ENCODE assay signal across 23 cellular contexts in the genomic region with DNA sequence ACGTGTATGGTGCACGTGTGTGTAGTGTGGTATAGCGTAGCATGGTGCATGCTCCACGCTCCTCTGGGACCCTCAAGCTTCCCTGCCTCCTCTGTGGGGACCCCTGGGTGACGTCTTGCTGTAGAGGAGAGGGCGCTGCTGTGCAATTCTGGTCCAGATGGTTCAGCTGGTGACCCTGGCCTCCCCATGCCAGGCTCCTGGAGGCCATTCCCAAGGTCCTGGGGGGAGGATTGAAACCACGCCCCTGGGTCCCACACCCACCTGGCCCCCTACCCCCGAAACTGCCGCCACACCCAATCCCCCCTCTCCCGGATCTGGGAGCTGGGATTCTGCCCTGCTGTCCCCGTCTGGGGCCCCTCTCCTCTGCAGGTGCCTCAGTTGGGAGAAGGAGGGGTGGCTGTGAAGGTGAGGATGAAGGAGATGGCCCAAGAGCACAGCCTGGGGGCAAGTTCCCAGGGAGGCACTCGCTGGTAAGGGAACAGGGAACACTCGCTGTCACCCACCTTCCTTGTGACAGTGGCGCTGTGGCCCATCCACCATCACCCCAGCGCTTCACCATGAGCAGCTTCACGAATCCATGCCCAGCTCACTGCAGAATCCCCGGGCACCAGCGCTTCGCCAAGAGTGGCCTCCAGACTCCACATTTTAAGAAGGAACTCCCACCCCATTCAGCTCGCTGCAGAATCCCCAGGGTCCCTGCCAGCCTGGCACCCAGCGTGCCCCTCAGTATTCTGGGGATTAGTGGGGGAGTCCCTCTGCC. TPM values are rescaled to one million over a fixed set of nuclear protein-coding genes. Genes with fewer than 3 reads are reported as not detected.
DNase-seq lines count a peak whose midpoint lies in the region; ATAC-seq and TF ChIP-seq lines count a peak whose summit lies in the region.
"Had no signal": no experiment of that assay in that cellular context is flagged by ENCODE, and none has a peak within 500 bp of the region (broad histone marks: within the 10 kb centered on the region; RNA-seq: fewer than 3 reads in every experiment).

No MANE protein-coding gene starts in this region.

- H3K36me3 Mint-ChIP-seq in type B pancreatic cell = peaks cover 3% of the 10 kb centered on the region

- H3K27me3 Mint-ChIP-seq in type B pancreatic cell = no peaks in the 10 kb centered on the region
- H3K27me3 Mint-ChIP-seq: CD4-positive, alpha-beta T cell; dendritic cell treated with granulocyte-macrophage colony-stimulating factor and Interleukin-4, amounts not matched to agents 40 ng/mL and 50 ng/mL, for 4 days had no signal

- no peak for TF ChIP-seq EP300 in stomach (IDR thresholded peaks at IDR 0.05)

- no peaks in the 10 kb centered on the region for H3K9me3 Mint-ChIP-seq in type B pancreatic cell
- H3K9me3 Mint-ChIP-seq: activated T-helper 2 cell treated with anti-CD3 and anti-CD28 coated beads, Interferon-gamma antibody, Interleukin-2, Interleukin-4, amounts not matched to agents 10 μg/mL and 5 μg/mL and 100 μg/mL, durations not matched to agents 14 hours and 24 hours and 36 hours; CD4-positive, alpha-beta T cell; dendritic cell treated with granulocyte-macrophage colony-stimulating factor and Interleukin-4, amounts not matched to agents 40 ng/mL and 50 ng/mL, for 4 days; GM23338; T-helper 2 cell treated with Interferon-gamma antibody and Interleukin-4, amounts not matched to agents 5 μg/mL and 100 μg/mL, for 36 hours had no signal

- H3K4me3 Mint-ChIP-seq in type B pancreatic cell = no peak overlapping the region
- H3K4me3 Mint-ChIP-seq: CD4-positive, alpha-beta T cell; dendritic cell treated with granulocyte-macrophage colony-stimulating factor and Interleukin-4, amounts not matched to agents 40 ng/mL and 50 ng/mL, for 4 days; GM23338; T-helper 2 cell treated with Interferon-gamma antibody and Interleukin-4, amounts not matched to agents 5 μg/mL and 100 μg/mL, for 36 hours had no signal

- H3K27me3 ChIP-seq in lower lobe of right lung (ENCODE audit: low read depth) (no peaks in the 10 kb centered on the region), stomach (no peaks in the 10 kb centered on the region)
- H3K27me3 ChIP-seq: SJCRH30 had no signal

- ATAC-seq in Right ventricle myocardium inferior (no peak), left cardiac atrium (no peak), lower lobe of right lung (no peak)
- ATAC-seq: GM23338, heart left ventricle had no signal

- H3K4me1 ChIP-seq in lower lobe of right lung = peaks cover 10% of the 10 kb centered on the region
- peaks cover 0 to 18% (median 17%) of the 10 kb centered on the region in 4 donors for H3K4me1 ChIP-seq in stomach
- H3K4me1 ChIP-seq: SJCRH30 had no signal

- no peak overlapping the region for H3K4me3 ChIP-seq in lower lobe of right lung
- H3K4me3 ChIP-seq in stomach = no peak overlapping the region
- H3K4me3 ChIP-seq: GM23338, heart left ventricle, SJCRH30, thoracic aorta had no signal

- peaks cover 71% of the 10 kb centered on the region for H3K36me3 ChIP-seq in lower lobe of right lung
- H3K36me3 ChIP-seq in stomach = peaks cover 19 to 75% (median 71%) of the 10 kb centered on the region in 4 donors

- H3K27ac Mint-ChIP-seq in type B pancreatic cell = no peak overlapping the region
- H3K27ac Mint-ChIP-seq: activated T-helper 2 cell treated with anti-CD3 and anti-CD28 coated beads, Interferon-gamma antibody, Interleukin-2, Interleukin-4, amounts not matched to agents 10 μg/mL and 5 μg/mL and 100 μg/mL, durations not matched to agents 14 hours and 24 hours and 36 hours; CD4-positive, alpha-beta T cell; dendritic cell treated with granulocyte-macrophage colony-stimulating factor and Interleukin-4, amounts not matched to agents 40 ng/mL and 50 ng/mL, for 4 days; GM23338; T-helper 2 cell treated with Interferon-gamma antibody and Interleukin-4, amounts not matched to agents 5 μg/mL and 100 μg/mL, for 36 hours had no signal

- H3K4me1 Mint-ChIP-seq in type B pancreatic cell (ENCODE audit: unreplicated experiment) = no peaks in the 10 kb centered on the region
- H3K4me1 Mint-ChIP-seq: GM23338 had no signal

- WGBS in stomach, 5 donors = 87 to 97% (median 93%) methylated on average over 12 to 21 of the region's 21 CpGs

- H3K27ac ChIP-seq in lower lobe of right lung (no peak overlapping the region), stomach (no peak overlapping the region)
- H3K27ac ChIP-seq: heart left ventricle, SJCRH30, thoracic aorta had no signal

- no peak for TF ChIP-seq POLR2A in stomach (IDR thresholded peaks at IDR 0.05)

- TF ChIP-seq CTCF in lower lobe of right lung (IDR thresholded peaks at IDR 0.05) = no peak
- TF ChIP-seq CTCF in type B pancreatic cell (conservative IDR thresholded peaks at IDR 0.05) = no peak
- TF ChIP-seq CTCF in stomach (IDR thresholded peaks at IDR 0.05) = no peak

- peak; percentile 6 for DNase-seq in Right ventricle myocardium inferior (ENCODE audit: missing footprints)
- no peak for DNase-seq in left cardiac atrium
- DNase-seq in activated CD8-positive, alpha-beta memory T cell treated with anti-CD3 and anti-CD28 coated beads, Interleukin-2, amount 50 U/mL, for 48 hours = peak; percentile 10
- peak; percentile 25 for DNase-seq in lower lobe of right lung
- peak; percentile 45 for DNase-seq in type B pancreatic cell (ENCODE audit: extremely low spot score, unreplicated experiment)
- DNase-seq in NCI-H510A (lab: John Stamatoyannopoulos, UW) = no peak
- no peak for DNase-seq in anterior cingulate cortex (lab: John Stamatoyannopoulos, UW)
- DNase-seq in stomach = no peak
- DNase-seq: activated CD4-positive, CD25-positive, alpha-beta regulatory T cell; DMS 273 treated with DMSO at 0.1 percent for 48 hours; NCI-H1048; NCI-H2029; NCI-H226; NCI-H82; retina; SJCRH30 had no signal

- intact Hi-C loops in Right ventricle myocardium inferior (cut with DNase I) (no loop called here), left cardiac atrium (cut with DNase I) (no loop called here), lower lobe of right lung (cut with DNase I) (no loop called here), stomach (cut with DNase I; ENCODE audit: low total_unique reads) (no loop called here)

- H3K9me3 ChIP-seq in lower lobe of right lung (no peaks in the 10 kb centered on the region), stomach (no peaks in the 10 kb centered on the region)
- H3K9me3 ChIP-seq: heart left ventricle, SJCRH30, thoracic aorta had no signal

RNA-seq across cellular contexts. Expression of a gene that starts 38.0 kb away (rescaled TPM):
- total RNA-seq in Right ventricle myocardium inferior (6.5 TPM), left cardiac atrium (1 to 10 TPM; 6.5 to 9.9 TPM), lower lobe of right lung (17.1 TPM), type B pancreatic cell (ENCODE audit: low replicate concordance) (19.1 and 25.6 TPM in 2 replicates), stomach (100 to 1,000 TPM in 1 of 5 donors, 10 to 100 TPM in 2, 1 to 10 TPM in 2; 7.6 to 285 (median 21.5) TPM)
- 10 to 100 TPM in 1 of 3 donors, 1 to 10 TPM in 2; 7.5 to 10.4 (median 7.8) TPM for polyA plus RNA-seq in stomach

RNA-seq across cellular contexts. Expression of a gene that starts 51.8 kb away (rescaled TPM):
- 61.0 TPM for total RNA-seq in Right ventricle myocardium inferior
- total RNA-seq in left cardiac atrium = 10 to 100 TPM; 46.4 to 49.7 TPM
- 35.7 TPM for total RNA-seq in lower lobe of right lung
- total RNA-seq in type B pancreatic cell (ENCODE audit: low replicate concordance) = 38.6 and 43.3 TPM in 2 replicates
- total RNA-seq in stomach = 10 to 100 TPM; 33.9 to 51.3 (median 42.3) TPM
- 10 to 100 TPM; 19.2 to 19.6 (median 19.3) TPM for polyA plus RNA-seq in stomach

Comparison
In these comparisons a context has a peak if more than half of its experiments do, and no peak if none do; other contexts are left out.
1. DNase-seq: peak in Right ventricle myocardium inferior (single experiment), activated CD8-positive, alpha-beta memory T cell treated with anti-CD3 and anti-CD28 coated beads, Interleukin-2, amount 50 U/mL, for 48 hours (single experiment), lower lobe of right lung (single experiment) and type B pancreatic cell (single experiment); none in left cardiac atrium (single experiment), NCI-H510A (single experiment), anterior cingulate cortex (0 of 58) and stomach (single experiment).